Comparison of ENCODE assay signal across 1 cellular context in the genomic region with DNA sequence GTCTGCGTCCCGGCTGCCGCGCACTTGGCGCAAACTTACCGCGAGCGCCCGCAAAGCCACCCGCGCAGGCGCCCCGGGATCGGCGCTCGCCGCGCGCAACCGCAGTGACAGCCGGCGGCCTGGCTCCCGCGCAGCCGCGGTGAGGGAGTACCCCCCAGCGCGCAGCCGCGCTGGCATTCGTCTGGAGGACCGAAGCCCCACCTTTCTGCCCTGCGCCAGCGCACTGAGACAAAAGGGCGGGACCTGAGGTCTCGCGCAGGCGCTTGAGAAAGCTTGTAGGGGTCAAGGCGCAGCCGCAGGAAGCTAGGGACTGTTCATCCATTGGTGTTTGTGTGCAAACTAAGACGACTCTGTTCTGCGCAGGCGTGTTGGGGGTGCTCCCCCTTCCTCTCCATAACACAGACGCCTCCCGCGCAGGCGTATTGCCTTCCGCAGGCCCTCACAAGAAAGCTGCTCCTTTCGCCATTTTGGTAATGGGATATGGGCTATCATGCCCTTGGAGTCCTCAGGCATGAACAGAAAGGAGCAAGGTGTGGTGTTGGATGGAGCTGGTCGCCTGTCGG.
TF ChIP-seq lines count a peak whose summit lies in the region.

A gene (minus strand): TSS at position 91 of the 563 bp plus-strand sequence. CDS start 558 bp downstream, outside the sequence.

TF ChIP-seq in GM23338, 12 proteins besides CTCF, POLR2A, EP300 and RAD21:
- no peak for TF ChIP-seq EZH2phosphoT487 (IDR thresholded peaks at IDR 0.05; ENCODE audit: unreplicated experiment)
- TF ChIP-seq NANOG (IDR thresholded peaks at IDR 0.05; ENCODE audit: borderline replicate concordance) = no peak
- TF ChIP-seq STAT1 (IDR thresholded peaks at IDR 0.05; ENCODE audit: unreplicated experiment) = no peak
- no peak for TF ChIP-seq JUNB (IDR thresholded peaks at IDR 0.05; ENCODE audit: unreplicated experiment)
- TF ChIP-seq, protein P1, sequence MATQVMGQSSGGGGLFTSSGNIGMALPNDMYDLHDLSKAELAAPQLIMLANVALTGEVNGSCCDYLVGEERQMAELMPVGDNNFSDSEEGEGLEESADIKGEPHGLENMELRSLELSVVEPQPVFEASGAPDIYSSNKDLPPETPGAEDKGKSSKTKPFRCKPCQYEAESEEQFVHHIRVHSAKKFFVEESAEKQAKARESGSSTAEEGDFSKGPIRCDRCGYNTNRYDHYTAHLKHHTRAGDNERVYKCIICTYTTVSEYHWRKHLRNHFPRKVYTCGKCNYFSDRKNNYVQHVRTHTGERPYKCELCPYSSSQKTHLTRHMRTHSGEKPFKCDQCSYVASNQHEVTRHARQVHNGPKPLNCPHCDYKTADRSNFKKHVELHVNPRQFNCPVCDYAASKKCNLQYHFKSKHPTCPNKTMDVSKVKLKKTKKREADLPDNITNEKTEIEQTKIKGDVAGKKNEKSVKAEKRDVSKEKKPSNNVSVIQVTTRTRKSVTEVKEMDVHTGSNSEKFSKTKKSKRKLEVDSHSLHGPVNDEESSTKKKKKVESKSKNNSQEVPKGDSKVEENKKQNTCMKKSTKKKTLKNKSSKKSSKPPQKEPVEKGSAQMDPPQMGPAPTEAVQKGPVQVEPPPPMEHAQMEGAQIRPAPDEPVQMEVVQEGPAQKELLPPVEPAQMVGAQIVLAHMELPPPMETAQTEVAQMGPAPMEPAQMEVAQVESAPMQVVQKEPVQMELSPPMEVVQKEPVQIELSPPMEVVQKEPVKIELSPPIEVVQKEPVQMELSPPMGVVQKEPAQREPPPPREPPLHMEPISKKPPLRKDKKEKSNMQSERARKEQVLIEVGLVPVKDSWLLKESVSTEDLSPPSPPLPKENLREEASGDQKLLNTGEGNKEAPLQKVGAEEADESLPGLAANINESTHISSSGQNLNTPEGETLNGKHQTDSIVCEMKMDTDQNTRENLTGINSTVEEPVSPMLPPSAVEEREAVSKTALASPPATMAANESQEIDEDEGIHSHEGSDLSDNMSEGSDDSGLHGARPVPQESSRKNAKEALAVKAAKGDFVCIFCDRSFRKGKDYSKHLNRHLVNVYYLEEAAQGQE (IDR thresholded peaks at IDR 0.05; ENCODE audit: unreplicated experiment) = no peak
- TF ChIP-seq ZNF331 (CRISPR knock-in tag; IDR thresholded peaks at IDR 0.05; ENCODE audit: low read depth) = no peak
